Comparison of ENCODE assay signal across 29 cellular contexts in genomic region chr10:89309646-89310045, GRCh38.
"Had no signal": no experiment of that assay in that cellular context is flagged by ENCODE, and none has a peak within 500 bp of the region (broad histone marks: within the 10 kb centered on the region; RNA-seq: fewer than 3 reads in every experiment).

No MANE protein-coding gene starts in this region.

- H3K9me3 Mint-ChIP-seq: activated CD4-positive, alpha-beta memory T cell treated with anti-CD3 and anti-CD28 coated beads for 36 hours; activated CD4-positive, alpha-beta T cell treated with anti-CD3 and anti-CD28 coated beads, Interleukin-2, amount 10 ng/mL, durations not matched to agents 24 days and 14 days; activated T-helper 1 cell treated with anti-CD3 and anti-CD28 coated beads, Interleukin-12 subunit alpha, Interleukin-12 subunit beta, Interleukin-2, Interleukin-4 antibody, amounts not matched to agents 30 ng/mL and 10 ng/mL and 1 ng/mL, durations not matched to agents 14 hours and 24 hours and 36 hours; activated T-helper 2 cell treated with anti-CD3 and anti-CD28 coated beads, Interferon-gamma antibody, Interleukin-2, Interleukin-4, amounts not matched to agents 10 μg/mL and 5 μg/mL and 100 μg/mL, durations not matched to agents 14 hours and 24 hours and 36 hours had no signal

- H3K4me3 Mint-ChIP-seq: activated CD4-positive, alpha-beta memory T cell treated with anti-CD3 and anti-CD28 coated beads for 36 hours; activated CD4-positive, alpha-beta T cell treated with anti-CD3 and anti-CD28 coated beads for 36 hours; activated CD4-positive, alpha-beta T cell treated with anti-CD3 and anti-CD28 coated beads, Interleukin-2, amount 10 ng/mL, durations not matched to agents 24 days and 14 days; activated CD8-positive, alpha-beta memory T cell treated with anti-CD3 and anti-CD28 coated beads, Interleukin-2, amount 10 ng/mL, durations not matched to agents 7 days and 5 days; activated CD8-positive, alpha-beta T cell treated with anti-CD3 and anti-CD28 coated beads, Interleukin-2, amount 10 ng/mL, durations not matched to agents 7 days and 5 days; activated naive CD4-positive, alpha-beta T cell treated with anti-CD3 and anti-CD28 coated beads for 36 hours; activated naive CD4-positive, alpha-beta T cell treated with anti-CD3 and anti-CD28 coated beads, Interleukin-2, amount 50 U/mL, for 24 hours; activated naive CD8-positive, alpha-beta T cell treated with anti-CD3 and anti-CD28 coated beads for 36 hours; activated naive CD8-positive, alpha-beta T cell treated with anti-CD3 and anti-CD28 coated beads, Interleukin-2, amount 50 U/mL, for 24 hours; activated T-helper 1 cell treated with anti-CD3 and anti-CD28 coated beads, Interleukin-12 subunit alpha, Interleukin-12 subunit beta, Interleukin-2, Interleukin-4 antibody, amounts not matched to agents 30 ng/mL and 10 ng/mL and 1 ng/mL, durations not matched to agents 14 hours and 24 hours and 36 hours had no signal

- H3K4me1 Mint-ChIP-seq: activated naive CD8-positive, alpha-beta T cell treated with anti-CD3 and anti-CD28 coated beads for 36 hours had no signal

- H3K27ac ChIP-seq: adrenal gland, body of pancreas, epithelial cell of prostate, esophagus squamous epithelium, gastroesophageal sphincter had no signal

- ATAC-seq: activated CD4-positive, alpha-beta T cell treated with anti-CD3 and anti-CD28 coated beads for 36 hours; activated CD8-positive, alpha-beta memory T cell treated with anti-CD3 and anti-CD28 coated beads, Interleukin-2, amount 10 ng/mL, durations not matched to agents 7 days and 5 days; activated CD8-positive, alpha-beta T cell treated with anti-CD3 and anti-CD28 coated beads, Interleukin-2, amount 10 ng/mL, durations not matched to agents 7 days and 5 days; activated naive CD8-positive, alpha-beta T cell treated with anti-CD3 and anti-CD28 coated beads, Interleukin-2, amount 50 U/mL, for 24 hours; body of pancreas; gastroesophageal sphincter had no signal

- H3K27ac Mint-ChIP-seq: activated CD4-positive, alpha-beta memory T cell treated with anti-CD3 and anti-CD28 coated beads for 36 hours; activated CD4-positive, alpha-beta T cell treated with anti-CD3 and anti-CD28 coated beads for 36 hours; activated CD4-positive, alpha-beta T cell treated with anti-CD3 and anti-CD28 coated beads, Interleukin-2, amount 10 ng/mL, durations not matched to agents 24 days and 14 days; activated CD8-positive, alpha-beta memory T cell treated with anti-CD3 and anti-CD28 coated beads, Interleukin-2, amount 10 ng/mL, durations not matched to agents 7 days and 5 days; activated CD8-positive, alpha-beta T cell treated with anti-CD3 and anti-CD28 coated beads, Interleukin-2, amount 10 ng/mL, durations not matched to agents 7 days and 5 days; activated naive CD4-positive, alpha-beta T cell treated with anti-CD3 and anti-CD28 coated beads for 36 hours; activated naive CD4-positive, alpha-beta T cell treated with anti-CD3 and anti-CD28 coated beads, Interleukin-2, amount 50 U/mL, for 24 hours; activated naive CD8-positive, alpha-beta T cell treated with anti-CD3 and anti-CD28 coated beads for 36 hours; activated naive CD8-positive, alpha-beta T cell treated with anti-CD3 and anti-CD28 coated beads, Interleukin-2, amount 50 U/mL, for 24 hours; activated T-helper 1 cell treated with anti-CD3 and anti-CD28 coated beads, Interleukin-12 subunit alpha, Interleukin-12 subunit beta, Interleukin-2, Interleukin-4 antibody, amounts not matched to agents 30 ng/mL and 10 ng/mL and 1 ng/mL, durations not matched to agents 14 hours and 24 hours and 36 hours; activated T-helper 2 cell treated with anti-CD3 and anti-CD28 coated beads, Interferon-gamma antibody, Interleukin-2, Interleukin-4, amounts not matched to agents 10 μg/mL and 5 μg/mL and 100 μg/mL, durations not matched to agents 14 hours and 24 hours and 36 hours had no signal

- H3K4me1 ChIP-seq: body of pancreas, esophagus squamous epithelium, gastroesophageal sphincter had no signal

- DNase-seq: activated CD4-positive, alpha-beta memory T cell treated with anti-CD3 and anti-CD28 coated beads for 36 hours; activated CD4-positive, alpha-beta T cell treated with anti-CD3 and anti-CD28 coated beads for 36 hours; activated CD4-positive, alpha-beta T cell treated with anti-CD3 and anti-CD28 coated beads, Interleukin-2, amount 10 ng/mL, durations not matched to agents 24 days and 14 days; activated CD4-positive, CD25-positive, alpha-beta regulatory T cell; activated CD4-positive, CD25-positive, alpha-beta regulatory T cell treated with anti-CD3 and anti-CD28 coated beads, Interleukin-2, amount 50 U/mL, for 72 hours; activated CD8-positive, alpha-beta memory T cell treated with anti-CD3 and anti-CD28 coated beads, Interleukin-2, amount 10 ng/mL, durations not matched to agents 7 days and 5 days; activated CD8-positive, alpha-beta memory T cell treated with anti-CD3 and anti-CD28 coated beads, Interleukin-2, amount 50 U/mL, for 4 hours; activated CD8-positive, alpha-beta T cell treated with anti-CD3 and anti-CD28 coated beads, Interleukin-2, amount 10 ng/mL, durations not matched to agents 7 days and 5 days; activated effector memory CD4-positive, alpha-beta T cell treated with anti-CD3 and anti-CD28 coated beads, Interleukin-2, amount 50 U/mL, for 16 hours; activated naive CD4-positive, alpha-beta T cell treated with anti-CD3 and anti-CD28 coated beads for 36 hours; activated naive CD8-positive, alpha-beta T cell treated with anti-CD3 and anti-CD28 coated beads for 36 hours; activated naive CD8-positive, alpha-beta T cell treated with anti-CD3 and anti-CD28 coated beads, Interleukin-2, amount 50 U/mL, for 24 hours; activated T-cell treated with anti-CD3 and anti-CD28 coated beads, Interleukin-2, amount 50 U/mL, for 1 hour; activated T-cell treated with anti-CD3 and anti-CD28 coated beads, Interleukin-2, amount 50 U/mL, for 48 hours; adrenal gland; amygdala; aorta; body of pancreas; caudate nucleus; cortex of kidney; effector memory CD4-positive, alpha-beta T cell; esophagus squamous epithelium; foreskin melanocyte; T-helper 2 cell had no signal

- H3K27me3 ChIP-seq: adrenal gland, body of pancreas, esophagus squamous epithelium, gastroesophageal sphincter had no signal

- H3K4me3 ChIP-seq: adrenal gland, body of pancreas, esophagus squamous epithelium, gastroesophageal sphincter had no signal

- H3K27me3 Mint-ChIP-seq: activated CD4-positive, alpha-beta memory T cell treated with anti-CD3 and anti-CD28 coated beads for 36 hours; activated CD4-positive, alpha-beta T cell treated with anti-CD3 and anti-CD28 coated beads for 36 hours; activated naive CD4-positive, alpha-beta T cell treated with anti-CD3 and anti-CD28 coated beads, Interleukin-2, amount 50 U/mL, for 24 hours had no signal
